In the genomic region with DNA sequence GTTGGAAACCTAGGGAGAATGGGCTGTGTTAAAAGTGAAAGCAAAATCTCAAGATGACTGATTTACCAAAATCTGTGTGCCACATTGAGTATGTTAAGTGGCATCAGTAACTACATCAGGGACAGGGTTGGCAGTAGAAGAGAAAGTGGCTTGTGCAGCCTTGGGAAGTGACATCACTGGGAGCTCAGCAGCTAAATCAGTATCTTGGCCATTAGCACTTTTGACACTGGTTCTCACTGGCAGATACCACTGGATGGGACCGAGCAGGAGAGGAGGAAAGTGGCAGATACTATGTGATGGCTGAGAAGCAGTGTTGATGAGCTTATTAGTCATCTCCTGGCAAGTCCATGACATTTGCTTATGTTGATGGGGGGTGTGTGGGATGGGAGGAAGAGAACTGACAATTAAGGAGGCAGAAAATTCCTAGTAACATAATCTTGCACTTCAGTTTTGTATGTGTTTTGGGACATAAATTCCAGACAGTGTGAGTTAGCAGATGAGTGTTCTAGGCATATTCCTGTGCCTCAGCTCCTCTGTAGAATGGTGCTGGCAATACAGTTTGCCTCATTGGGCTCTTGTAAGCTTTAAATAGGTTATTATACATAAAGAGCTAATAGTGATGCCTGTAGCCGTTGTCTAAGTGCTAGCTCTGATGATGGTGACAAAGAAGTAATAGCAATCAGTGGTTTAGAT, we compare ENCODE assay signal across 11 cellular contexts.
DNase-seq lines count a peak whose midpoint lies in the region; FAIRE-seq and TF ChIP-seq lines count a peak whose summit lies in the region.
"Had no signal": no experiment of that assay in that cellular context is flagged by ENCODE, and none has a peak within 500 bp of the region (broad histone marks: within the 10 kb centered on the region; RNA-seq: fewer than 3 reads in every experiment).

No MANE protein-coding gene starts in this region.

- no peak for FAIRE-seq in HTR-8/SVneo (lab: Jason Lieb, UNC)

- H3K36me3 Mint-ChIP-seq in MCF 10A (ENCODE audit: insufficient read depth, unreplicated experiment) (no peaks in the 10 kb centered on the region), nephron progenitor cell (ENCODE audit: low read depth) (peaks cover 78% of the 10 kb centered on the region), progenitor cell of endocrine pancreas (ENCODE audit: insufficient read depth) (peaks cover 30% of the 10 kb centered on the region)
- H3K36me3 Mint-ChIP-seq in activated CD4-positive, alpha-beta memory T cell treated with anti-CD3 and anti-CD28 coated beads, Interleukin-2, amount 10 ng/mL, durations not matched to agents 7 days and 5 days (ENCODE audit: low read depth): no peaks in the 10 kb centered on the region

- POLR2A ChIA-PET in MCF 10A (lab: Yijun Ruan, JAX): interaction anchor here (1.0 kb wide), 1 partner anchor 167 kb away, joined by 3 read pairs; no protein-coding TSS in a partner anchor
- POLR2A ChIA-PET in activated CD4-positive, alpha-beta memory T cell treated with anti-CD3 and anti-CD28 coated beads, Interleukin-2, amount 10 ng/mL, durations not matched to agents 7 days and 5 days (lab: Charles Lee): no interaction called here

- no peaks in the 10 kb centered on the region for H3K9me3 Mint-ChIP-seq in MCF 10A (ENCODE audit: unreplicated experiment)
- H3K9me3 Mint-ChIP-seq in nephron progenitor cell: no peaks in the 10 kb centered on the region
- peaks cover 3% of the 10 kb centered on the region for H3K9me3 Mint-ChIP-seq in progenitor cell of endocrine pancreas (ENCODE audit: low read depth)
- H3K9me3 Mint-ChIP-seq in activated CD4-positive, alpha-beta memory T cell treated with anti-CD3 and anti-CD28 coated beads, Interleukin-2, amount 10 ng/mL, durations not matched to agents 7 days and 5 days: no peaks in the 10 kb centered on the region

- TF ChIP-seq CTCF in MCF 10A (IDR thresholded peaks at IDR 0.05; ENCODE audit: unreplicated experiment) (no peak), nephron progenitor cell (IDR thresholded peaks at IDR 0.05) (no peak), progenitor cell of endocrine pancreas (IDR thresholded peaks at IDR 0.05; ENCODE audit: unreplicated experiment) (no peak)

- no peaks in the 10 kb centered on the region for H3K27me3 Mint-ChIP-seq in MCF 10A (ENCODE audit: insufficient read depth, unreplicated experiment)
- peaks cover 3% of the 10 kb centered on the region for H3K27me3 Mint-ChIP-seq in nephron progenitor cell (ENCODE audit: low read depth, poor library complexity)
- H3K27me3 Mint-ChIP-seq in progenitor cell of endocrine pancreas: no peaks in the 10 kb centered on the region
- no peaks in the 10 kb centered on the region for H3K27me3 Mint-ChIP-seq in activated CD4-positive, alpha-beta memory T cell treated with anti-CD3 and anti-CD28 coated beads, Interleukin-2, amount 10 ng/mL, durations not matched to agents 7 days and 5 days

- no TSS peak for BruUV-seq in MCF 10A (replicated peaks; lab: Mats Ljungman, UMichigan)

- H3K4me3 Mint-ChIP-seq in MCF 10A (ENCODE audit: unreplicated experiment): peak overlapping the region; percentile 12
- H3K4me3 Mint-ChIP-seq in nephron progenitor cell: no peak overlapping the region
- no peak overlapping the region for H3K4me3 Mint-ChIP-seq in progenitor cell of endocrine pancreas (ENCODE audit: low read depth)
- no peak overlapping the region for H3K4me3 Mint-ChIP-seq in activated CD4-positive, alpha-beta memory T cell treated with anti-CD3 and anti-CD28 coated beads, Interleukin-2, amount 10 ng/mL, durations not matched to agents 7 days and 5 days

- DNase-seq in Caki2 (ENCODE audit: low read depth): peak; percentile 59
- peak; percentile 15 for DNase-seq in HTR-8/SVneo (ENCODE audit: insufficient read length, low spot score)
- peak; percentile 49 for DNase-seq in MCF 10A (ENCODE audit: unreplicated experiment)
- DNase-seq in nephron progenitor cell: no peak
- no peak for DNase-seq in progenitor cell of endocrine pancreas (ENCODE audit: low spot score, unreplicated experiment)
- DNase-seq in activated CD4-positive, alpha-beta memory T cell treated with anti-CD3 and anti-CD28 coated beads, Interleukin-2, amount 10 ng/mL, durations not matched to agents 7 days and 5 days: no peak
- DNase-seq in T1000 (lab: John Stamatoyannopoulos, UW): no peak
- no peak for DNase-seq in NCI-H82 (lab: John Stamatoyannopoulos, UW)
- DNase-seq: cortex of kidney, mucosa of descending colon, NCI-H187 had no signal

- intact Hi-C loops in MCF 10A (cut with micrococcal nuclease): no loop called here

- CTCF ChIA-PET in MCF 10A (lab: Yijun Ruan, JAX): interaction anchor here (0.6 to 0.7 kb wide), 3 partner anchors 9 to 45 kb away, joined by 3 to 4 read pairs (median 3); no protein-coding TSS in a partner anchor
- CTCF ChIA-PET in activated CD4-positive, alpha-beta memory T cell treated with anti-CD3 and anti-CD28 coated beads, Interleukin-2, amount 10 ng/mL, durations not matched to agents 7 days and 5 days (lab: Charles Lee): no interaction called here

- in situ Hi-C loops in Caki2 (cut with HindIII; ENCODE audit: low pct_unique_long_range_greater_than_20kb, low sequenced_read_pairs): no loop called here

- H3K4me1 Mint-ChIP-seq in MCF 10A (ENCODE audit: insufficient read depth, unreplicated experiment) (peaks cover 10% of the 10 kb centered on the region), nephron progenitor cell (peaks cover 48% of the 10 kb centered on the region), progenitor cell of endocrine pancreas (ENCODE audit: low read depth) (peaks cover 28% of the 10 kb centered on the region)
- H3K4me1 Mint-ChIP-seq in activated CD4-positive, alpha-beta memory T cell treated with anti-CD3 and anti-CD28 coated beads, Interleukin-2, amount 10 ng/mL, durations not matched to agents 7 days and 5 days: no peaks in the 10 kb centered on the region

- no peak overlapping the region for H3K27ac Mint-ChIP-seq in MCF 10A (ENCODE audit: low read depth, unreplicated experiment)
- peak overlapping the region; percentile 91 for H3K27ac Mint-ChIP-seq in nephron progenitor cell
- H3K27ac Mint-ChIP-seq in progenitor cell of endocrine pancreas: no peak overlapping the region
- no peak overlapping the region for H3K27ac Mint-ChIP-seq in activated CD4-positive, alpha-beta memory T cell treated with anti-CD3 and anti-CD28 coated beads, Interleukin-2, amount 10 ng/mL, durations not matched to agents 7 days and 5 days

Comparison
In these comparisons a context has a peak if more than half of its experiments do, and no peak if none do; other contexts are left out.
1. DNase-seq: peak in Caki2 (single experiment), HTR-8/SVneo (single experiment) and MCF 10A (single experiment); none in nephron progenitor cell (single experiment), progenitor cell of endocrine pancreas (single experiment), activated CD4-positive, alpha-beta memory T cell treated with anti-CD3 and anti-CD28 coated beads, Interleukin-2, amount 10 ng/mL, durations not matched to agents 7 days and 5 days (single experiment), T1000 (single experiment) and NCI-H82 (single experiment).